15 cellular contexts compared by ENCODE assay signal in genomic region chrX:50072110-50072509, GRCh38.
"Had no signal": no experiment of that assay in that cellular context is flagged by ENCODE, and none has a peak within 500 bp of the region (broad histone marks: within the 10 kb centered on the region; RNA-seq: fewer than 3 reads in every experiment).

No MANE protein-coding gene starts in this region.

- H3K9me3 Mint-ChIP-seq: activated CD4-positive, alpha-beta T cell treated with anti-CD3 and anti-CD28 coated beads, Interleukin-2, amount 10 ng/mL, durations not matched to agents 24 days and 14 days; activated naive CD4-positive, alpha-beta T cell treated with anti-CD3 and anti-CD28 coated beads, Interleukin-2, amount 10 ng/mL, durations not matched to agents 7 days and 5 days; activated T-helper 1 cell treated with anti-CD3 and anti-CD28 coated beads, Interleukin-12 subunit alpha, Interleukin-12 subunit beta, Interleukin-2, Interleukin-4 antibody, amounts not matched to agents 30 ng/mL and 10 ng/mL and 1 ng/mL, durations not matched to agents 14 hours and 24 hours and 36 hours; effector memory CD8-positive, alpha-beta T cell had no signal

- H3K4me3 Mint-ChIP-seq: activated CD4-positive, alpha-beta T cell treated with anti-CD3 and anti-CD28 coated beads, Interleukin-2, amount 10 ng/mL, durations not matched to agents 24 days and 14 days; activated naive CD4-positive, alpha-beta T cell treated with anti-CD3 and anti-CD28 coated beads, Interleukin-2, amount 10 ng/mL, durations not matched to agents 7 days and 5 days; activated T-helper 1 cell treated with anti-CD3 and anti-CD28 coated beads, Interleukin-12 subunit alpha, Interleukin-12 subunit beta, Interleukin-2, Interleukin-4 antibody, amounts not matched to agents 30 ng/mL and 10 ng/mL and 1 ng/mL, durations not matched to agents 14 hours and 24 hours and 36 hours; effector memory CD8-positive, alpha-beta T cell; naive B cell had no signal

- H3K27me3 Mint-ChIP-seq: activated CD4-positive, alpha-beta T cell treated with anti-CD3 and anti-CD28 coated beads, Interleukin-2, amount 10 ng/mL, durations not matched to agents 24 days and 14 days; activated naive CD4-positive, alpha-beta T cell treated with anti-CD3 and anti-CD28 coated beads, Interleukin-2, amount 10 ng/mL, durations not matched to agents 7 days and 5 days; effector memory CD8-positive, alpha-beta T cell; naive B cell had no signal

- H3K27ac Mint-ChIP-seq: activated CD4-positive, alpha-beta T cell treated with anti-CD3 and anti-CD28 coated beads, Interleukin-2, amount 10 ng/mL, durations not matched to agents 24 days and 14 days; activated naive CD4-positive, alpha-beta T cell treated with anti-CD3 and anti-CD28 coated beads, Interleukin-2, amount 10 ng/mL, durations not matched to agents 7 days and 5 days; activated T-helper 1 cell treated with anti-CD3 and anti-CD28 coated beads, Interleukin-12 subunit alpha, Interleukin-12 subunit beta, Interleukin-2, Interleukin-4 antibody, amounts not matched to agents 30 ng/mL and 10 ng/mL and 1 ng/mL, durations not matched to agents 14 hours and 24 hours and 36 hours; effector memory CD8-positive, alpha-beta T cell had no signal

- DNase-seq: activated CD4-positive, alpha-beta T cell treated with anti-CD3 and anti-CD28 coated beads, Interleukin-2, amount 10 ng/mL, durations not matched to agents 24 days and 14 days; activated naive CD4-positive, alpha-beta T cell treated with anti-CD3 and anti-CD28 coated beads, Interleukin-2, amount 10 ng/mL, durations not matched to agents 7 days and 5 days; caudate nucleus; cortex of kidney; effector memory CD8-positive, alpha-beta T cell; hippocampal formation; lower lobe of right lung; naive B cell; retina; stimulated activated CD4-positive, alpha-beta T cell treated with anti-CD3 and anti-CD28 coated beads, Interleukin-15, amount 100 ng/mL, for 24 hours; stimulated activated CD4-positive, alpha-beta T cell treated with anti-CD3 and anti-CD28 coated beads, Interleukin-4, amount 100 ng/mL, for 4 hours; T-helper 9 cell; thyroid gland; uterus had no signal

- H3K36me3 Mint-ChIP-seq: activated naive CD4-positive, alpha-beta T cell treated with anti-CD3 and anti-CD28 coated beads, Interleukin-2, amount 10 ng/mL, durations not matched to agents 7 days and 5 days had no signal

- H3K4me1 Mint-ChIP-seq: activated naive CD4-positive, alpha-beta T cell treated with anti-CD3 and anti-CD28 coated beads, Interleukin-2, amount 10 ng/mL, durations not matched to agents 7 days and 5 days had no signal
